2 cellular contexts compared by ENCODE assay signal in genomic region chr13:35500071-35500595, GRCh38.
TF ChIP-seq lines count a peak whose summit lies in the region.

No MANE protein-coding gene starts in this region.

TF ChIP-seq in SK-N-SH treated with all-trans-retinoic acid at 6 μM for 48 hours, 23 proteins besides CTCF, POLR2A, EP300 and RAD21:
- no peak for TF ChIP-seq PATZ1 (CRISPR knock-in tag; IDR thresholded peaks at IDR 0.05; ENCODE audit: borderline replicate concordance)
- no peak for TF ChIP-seq TCF4 (CRISPR knock-in tag; IDR thresholded peaks at IDR 0.05; ENCODE audit: borderline replicate concordance)
- no peak for TF ChIP-seq ZNF565 (CRISPR knock-in tag; conservative IDR thresholded peaks at IDR 0.05; ENCODE audit: low read depth)

TF ChIP-seq in SK-N-SH, 30 proteins besides CTCF, POLR2A, EP300 and RAD21:
- TF ChIP-seq GATA2 (CRISPR knock-in tag; IDR thresholded peaks at IDR 0.05) (no peak), TAF1 (IDR thresholded peaks at IDR 0.05; ENCODE audit: borderline replicate concordance, low read depth, low read length) (no peak)
